In the genomic region with DNA sequence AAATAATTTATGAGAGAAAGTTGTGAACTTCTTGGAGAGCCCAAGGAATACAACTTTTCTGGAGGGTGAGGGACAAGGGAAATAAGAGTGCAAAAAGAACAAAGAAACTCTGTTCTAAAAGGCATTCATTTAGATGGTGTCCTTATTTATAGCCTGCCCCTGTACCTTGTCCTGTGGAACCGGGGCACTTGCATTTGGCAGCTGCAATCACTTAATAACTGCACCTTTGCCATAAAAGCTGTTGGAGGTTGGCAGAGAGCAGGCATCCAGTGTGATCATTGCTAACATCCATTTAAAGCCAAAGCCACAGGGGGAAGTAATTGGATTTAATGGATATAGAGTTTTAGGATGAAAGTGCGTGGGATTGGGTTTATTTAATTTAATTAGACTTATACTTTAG, we compare ENCODE assay signal across 1 cellular context.
TF ChIP-seq lines count a peak whose summit lies in the region.

No MANE protein-coding gene starts in this region.

TF ChIP-seq in HepG2, 621 proteins besides CTCF, POLR2A, EP300 and RAD21 (continued from another document):
- TF ChIP-seq, protein P1, sequence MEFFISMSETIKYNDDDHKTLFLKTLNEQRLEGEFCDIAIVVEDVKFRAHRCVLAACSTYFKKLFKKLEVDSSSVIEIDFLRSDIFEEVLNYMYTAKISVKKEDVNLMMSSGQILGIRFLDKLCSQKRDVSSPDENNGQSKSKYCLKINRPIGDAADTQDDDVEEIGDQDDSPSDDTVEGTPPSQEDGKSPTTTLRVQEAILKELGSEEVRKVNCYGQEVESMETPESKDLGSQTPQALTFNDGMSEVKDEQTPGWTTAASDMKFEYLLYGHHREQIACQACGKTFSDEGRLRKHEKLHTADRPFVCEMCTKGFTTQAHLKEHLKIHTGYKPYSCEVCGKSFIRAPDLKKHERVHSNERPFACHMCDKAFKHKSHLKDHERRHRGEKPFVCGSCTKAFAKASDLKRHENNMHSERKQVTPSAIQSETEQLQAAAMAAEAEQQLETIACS (CRISPR knock-in tag; IDR thresholded peaks at IDR 0.05): no peak
- no peak for TF ChIP-seq KMT2A (CRISPR knock-in tag; IDR thresholded peaks at IDR 0.05)
- no peak for TF ChIP-seq NCOR1 (IDR thresholded peaks at IDR 0.05; ENCODE audit: borderline replicate concordance, low read length)
- TF ChIP-seq ZNF296 (CRISPR knock-in tag; conservative IDR thresholded peaks at IDR 0.05): no peak
